In genomic region chr2:130756041-130756720, GRCh38 we compare ENCODE assay signal across 1 cellular context.
TF ChIP-seq lines count a peak whose summit lies in the region.

No MANE protein-coding gene starts in this region.

TF ChIP-seq in GM23338, 12 proteins besides CTCF, POLR2A, EP300 and RAD21 (continued from another document):
- TF ChIP-seq REST (IDR thresholded peaks at IDR 0.05; ENCODE audit: unreplicated experiment) (peak; percentile 75), POLR2AphosphoS5 (IDR thresholded peaks at IDR 0.05; ENCODE audit: low read depth) (no peak)
